Comparison of ENCODE assay signal across 1 cellular context in genomic region chr10:6401066-6401465, GRCh38.
TF ChIP-seq lines count a peak whose summit lies in the region.

No MANE protein-coding gene starts in this region.

TF ChIP-seq in SK-N-SH treated with all-trans-retinoic acid at 6 μM for 48 hours, 23 proteins besides CTCF, POLR2A, EP300 and RAD21 (continued from another document):
- TF ChIP-seq ZNF565 (CRISPR knock-in tag; conservative IDR thresholded peaks at IDR 0.05; ENCODE audit: low read depth) (no peak), OSR1 (CRISPR knock-in tag; IDR thresholded peaks at IDR 0.05) (no peak), GLIS3 (CRISPR knock-in tag; IDR thresholded peaks at IDR 0.05) (no peak), TCF4 (CRISPR knock-in tag; IDR thresholded peaks at IDR 0.05; ENCODE audit: borderline replicate concordance) (no peak)
